Comparison of ENCODE assay signal across 6 cellular contexts in the genomic region with DNA sequence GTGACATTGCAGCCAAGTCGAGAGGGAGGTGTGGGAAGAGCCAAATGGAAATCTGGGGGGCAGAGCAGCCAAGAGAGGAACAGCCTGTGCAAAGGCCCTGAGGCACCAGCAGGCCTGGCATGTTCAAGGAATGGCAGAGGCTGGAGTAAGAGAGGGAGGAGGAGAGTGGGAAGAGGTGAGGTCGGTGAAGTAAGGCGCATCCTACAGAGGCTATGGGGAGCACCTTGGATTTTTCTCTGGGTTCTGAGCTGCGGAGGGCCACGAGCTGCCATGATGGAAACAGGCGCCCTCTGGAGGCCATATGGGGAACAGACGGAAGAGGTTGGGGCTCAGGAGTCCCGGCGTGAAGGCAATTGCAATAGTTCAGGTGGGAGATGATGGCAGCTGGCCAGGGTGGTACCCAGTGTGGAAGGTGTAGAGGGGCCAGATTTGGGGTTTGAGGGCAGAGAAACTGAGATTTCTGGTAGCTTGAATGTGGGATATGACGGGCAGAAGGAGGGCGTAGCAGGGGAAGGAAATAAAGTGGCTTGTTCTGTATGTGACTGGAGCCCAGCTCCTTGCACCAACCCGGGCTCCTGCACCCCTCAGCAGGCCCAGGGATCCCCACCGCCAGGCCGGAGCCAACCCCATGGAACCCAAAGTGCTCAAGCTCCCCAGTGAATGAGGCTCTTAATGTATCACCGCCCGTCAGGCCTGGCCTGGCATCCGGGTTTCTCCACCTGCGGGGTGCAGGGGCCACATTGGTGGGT.
DNase-seq lines count a peak whose midpoint lies in the region; ATAC-seq and TF ChIP-seq lines count a peak whose summit lies in the region.

No MANE protein-coding gene starts in this region.

- TF ChIP-seq CTCF in AG04449 (IDR thresholded peaks at IDR 0.05; ENCODE audit: insufficient read depth, low read length, missing control alignments), result peak; percentile 75

- no peak overlapping the region for H3K4me3 ChIP-seq in AG04449 (ENCODE audit: low read depth, low read length)

- in situ Hi-C loops in KBM-7 (cut with MboI; ENCODE audit: low pct_unique_long_range_greater_than_20kb, low sequenced_read_pairs), result no loop called here

- ATAC-seq in HG03442 (IDR thresholded peaks at IDR 0.05; ENCODE audit: unreplicated experiment), result no peak
- no peak for ATAC-seq in GM21529 (IDR thresholded peaks at IDR 0.05; ENCODE audit: unreplicated experiment)

- CTCF ChIA-PET in AG04449 (lab: Yijun Ruan, JAX), result interaction anchor here (0.9 to 3.8 kb wide), 11 partner anchors 8 to 83 kb away, joined by 3 to 31 read pairs (median 10); no protein-coding TSS in a partner anchor

- POLR2A ChIA-PET in AG04449 (lab: Yijun Ruan, JAX), result no interaction called here

- DNase-seq in AG04449 (ENCODE audit: low read depth, low spot score) (no peak), KBM-7 (peak; percentile 72), kidney tubule cell (ENCODE audit: low spot score) (peak; percentile 37)
- DNase-seq in activated T-cell treated with anti-CD3 and anti-CD28 coated beads, Interleukin-2, amount 50 U/mL, for 1 hour, result peak; percentile 64
